Comparison of ENCODE assay signal across 1 cellular context in the genomic region with DNA sequence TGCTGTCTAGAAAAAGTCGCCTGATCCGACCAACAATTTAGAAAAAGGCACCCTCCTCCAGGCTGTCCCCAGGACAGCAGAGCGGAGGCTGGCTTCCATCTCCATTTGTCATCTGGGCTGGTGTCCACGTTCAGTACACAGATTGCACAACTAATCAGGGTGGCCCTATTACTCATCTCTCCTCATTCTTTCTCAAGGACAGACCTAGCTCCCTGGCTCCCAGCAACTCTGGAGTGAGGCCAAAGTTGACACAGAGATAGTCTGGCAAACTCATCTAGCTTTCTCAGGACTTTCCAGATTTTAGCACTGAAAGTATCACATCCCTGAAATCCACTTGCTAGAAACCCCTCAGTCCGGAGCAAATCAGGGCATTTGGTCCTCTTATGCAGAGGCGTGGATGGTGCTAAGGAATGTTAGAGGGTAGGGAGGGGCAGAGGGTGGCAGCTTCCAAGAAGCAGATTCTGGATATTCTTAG.
A peak's percentile ranks its signal among the peaks of the same experiment; 100 is the strongest.
TF ChIP-seq lines count a peak whose summit lies in the region.

No MANE protein-coding gene starts in this region.

TF ChIP-seq in HepG2, 621 proteins besides CTCF, POLR2A, EP300 and RAD21 (continued from another document and continues in another):
- TF ChIP-seq, protein P1, sequence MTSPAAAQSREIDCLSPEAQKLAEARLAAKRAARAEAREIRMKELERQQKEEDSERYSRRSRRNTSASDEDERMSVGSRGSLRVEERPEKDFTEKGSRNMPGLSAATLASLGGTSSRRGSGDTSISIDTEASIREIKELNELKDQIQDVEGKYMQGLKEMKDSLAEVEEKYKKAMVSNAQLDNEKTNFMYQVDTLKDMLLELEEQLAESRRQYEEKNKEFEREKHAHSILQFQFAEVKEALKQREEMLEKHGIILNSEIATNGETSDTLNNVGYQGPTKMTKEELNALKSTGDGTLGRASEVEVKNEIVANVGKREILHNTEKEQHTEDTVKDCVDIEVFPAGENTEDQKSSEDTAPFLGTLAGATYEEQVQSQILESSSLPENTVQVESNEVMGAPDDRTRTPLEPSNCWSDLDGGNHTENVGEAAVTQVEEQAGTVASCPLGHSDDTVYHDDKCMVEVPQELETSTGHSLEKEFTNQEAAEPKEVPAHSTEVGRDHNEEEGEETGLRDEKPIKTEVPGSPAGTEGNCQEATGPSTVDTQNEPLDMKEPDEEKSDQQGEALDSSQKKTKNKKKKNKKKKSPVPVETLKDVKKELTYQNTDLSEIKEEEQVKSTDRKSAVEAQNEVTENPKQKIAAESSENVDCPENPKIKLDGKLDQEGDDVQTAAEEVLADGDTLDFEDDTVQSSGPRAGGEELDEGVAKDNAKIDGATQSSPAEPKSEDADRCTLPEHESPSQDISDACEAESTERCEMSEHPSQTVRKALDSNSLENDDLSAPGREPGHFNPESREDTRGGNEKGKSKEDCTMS (CRISPR knock-in tag; conservative IDR thresholded peaks at IDR 0.05): no peak
- peak; percentile 47; the same call in 1 of the 2 replicates for TF ChIP-seq SOX5 (CRISPR knock-in tag; IDR thresholded peaks at IDR 0.05; ENCODE audit: borderline replicate concordance)
- TF ChIP-seq, protein P2, sequence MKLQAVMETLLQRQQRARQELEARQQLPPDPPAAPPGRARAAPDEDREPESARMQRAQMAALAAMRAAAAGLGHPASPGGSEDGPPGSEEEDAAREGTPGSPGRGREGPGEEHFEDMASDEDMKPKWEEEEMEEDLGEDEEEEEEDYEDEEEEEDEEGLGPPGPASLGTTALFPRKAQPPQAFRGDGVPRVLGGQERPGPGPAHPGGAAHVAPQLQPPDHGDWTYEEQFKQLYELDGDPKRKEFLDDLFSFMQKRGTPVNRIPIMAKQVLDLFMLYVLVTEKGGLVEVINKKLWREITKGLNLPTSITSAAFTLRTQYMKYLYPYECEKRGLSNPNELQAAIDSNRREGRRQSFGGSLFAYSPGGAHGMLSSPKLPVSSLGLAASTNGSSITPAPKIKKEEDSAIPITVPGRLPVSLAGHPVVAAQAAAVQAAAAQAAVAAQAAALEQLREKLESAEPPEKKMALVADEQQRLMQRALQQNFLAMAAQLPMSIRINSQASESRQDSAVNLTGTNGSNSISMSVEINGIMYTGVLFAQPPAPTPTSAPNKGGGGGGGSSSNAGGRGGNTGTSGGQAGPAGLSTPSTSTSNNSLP (IDR thresholded peaks at IDR 0.05; ENCODE audit: low read depth, low read length): peak; percentile 61
- no peak for TF ChIP-seq ZNF138 (CRISPR knock-in tag; IDR thresholded peaks at IDR 0.05; ENCODE audit: low read depth)
- TF ChIP-seq, protein P3, sequence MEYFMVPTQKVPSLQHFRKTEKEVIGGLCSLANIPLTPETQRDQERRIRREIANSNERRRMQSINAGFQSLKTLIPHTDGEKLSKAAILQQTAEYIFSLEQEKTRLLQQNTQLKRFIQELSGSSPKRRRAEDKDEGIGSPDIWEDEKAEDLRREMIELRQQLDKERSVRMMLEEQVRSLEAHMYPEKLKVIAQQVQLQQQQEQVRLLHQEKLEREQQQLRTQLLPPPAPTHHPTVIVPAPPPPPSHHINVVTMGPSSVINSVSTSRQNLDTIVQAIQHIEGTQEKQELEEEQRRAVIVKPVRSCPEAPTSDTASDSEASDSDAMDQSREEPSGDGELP (IDR thresholded peaks at IDR 0.05; ENCODE audit: borderline replicate concordance, low read depth): peak; percentile 33; the same call in 1 of the 2 replicates
- TF ChIP-seq MIXL1 (CRISPR knock-in tag; IDR thresholded peaks at IDR 0.05): peak; percentile 70; the same call in 1 of the 2 replicates
- TF ChIP-seq ZNF614 (CRISPR knock-in tag; IDR thresholded peaks at IDR 0.05; ENCODE audit: borderline replicate concordance): no peak
- TF ChIP-seq ZNF790 (CRISPR knock-in tag; IDR thresholded peaks at IDR 0.05; ENCODE audit: borderline replicate concordance): no peak
- TF ChIP-seq ZNF331 (CRISPR knock-in tag; IDR thresholded peaks at IDR 0.05): peak; percentile 15; the same call in 1 of the 2 replicates
- peak; percentile 85 for TF ChIP-seq ZNF317 (CRISPR knock-in tag; IDR thresholded peaks at IDR 0.05)
- no peak for TF ChIP-seq TAF15 (IDR thresholded peaks at IDR 0.05; ENCODE audit: low read depth, low read length, poor library complexity, severe bottlenecking)
- TF ChIP-seq CBX5 (CRISPR knock-in tag; IDR thresholded peaks at IDR 0.05; ENCODE audit: borderline replicate concordance): 0 out of 2 replicates have a peak, but pooled peaks have one; percentile 59
- peak; percentile 59; the same call in 1 of the 2 replicates for TF ChIP-seq HMG20A (CRISPR knock-in tag; IDR thresholded peaks at IDR 0.05; ENCODE audit: borderline replicate concordance)
- TF ChIP-seq, protein P4, sequence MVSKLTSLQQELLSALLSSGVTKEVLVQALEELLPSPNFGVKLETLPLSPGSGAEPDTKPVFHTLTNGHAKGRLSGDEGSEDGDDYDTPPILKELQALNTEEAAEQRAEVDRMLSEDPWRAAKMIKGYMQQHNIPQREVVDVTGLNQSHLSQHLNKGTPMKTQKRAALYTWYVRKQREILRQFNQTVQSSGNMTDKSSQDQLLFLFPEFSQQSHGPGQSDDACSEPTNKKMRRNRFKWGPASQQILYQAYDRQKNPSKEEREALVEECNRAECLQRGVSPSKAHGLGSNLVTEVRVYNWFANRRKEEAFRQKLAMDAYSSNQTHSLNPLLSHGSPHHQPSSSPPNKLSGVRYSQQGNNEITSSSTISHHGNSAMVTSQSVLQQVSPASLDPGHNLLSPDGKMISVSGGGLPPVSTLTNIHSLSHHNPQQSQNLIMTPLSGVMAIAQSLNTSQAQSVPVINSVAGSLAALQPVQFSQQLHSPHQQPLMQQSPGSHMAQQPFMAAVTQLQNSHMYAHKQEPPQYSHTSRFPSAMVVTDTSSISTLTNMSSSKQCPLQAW (CRISPR knock-in tag; IDR thresholded peaks at IDR 0.05): peak; percentile 68; the same call in 1 of the 2 replicates
- peak; percentile 94 for TF ChIP-seq CEBPG (CRISPR knock-in tag; IDR thresholded peaks at IDR 0.05)
- TF ChIP-seq ZBTB21 (CRISPR knock-in tag; IDR thresholded peaks at IDR 0.05): no peak
- TF ChIP-seq ZNF256 (CRISPR knock-in tag; conservative IDR thresholded peaks at IDR 0.05): no peak
- no peak for TF ChIP-seq EEA1 (CRISPR knock-in tag; IDR thresholded peaks at IDR 0.05; ENCODE audit: borderline replicate concordance)
- TF ChIP-seq FOXA3 (CRISPR knock-in tag; IDR thresholded peaks at IDR 0.05): peak; percentile 84
- no peak for TF ChIP-seq DR1 (CRISPR knock-in tag; IDR thresholded peaks at IDR 0.05)
- TF ChIP-seq FOXA1 (IDR thresholded peaks at IDR 0.05): no peak
- peak; percentile 84 for TF ChIP-seq FOXA1 (CRISPR knock-in tag; IDR thresholded peaks at IDR 0.05)
- peak; percentile 57; the same call in 1 of the 2 replicates for TF ChIP-seq MIER3 (CRISPR knock-in tag; IDR thresholded peaks at IDR 0.05; ENCODE audit: borderline replicate concordance)
- 0 out of 2 replicates have a peak, but pooled peaks have one; percentile 12 for TF ChIP-seq PPARG (CRISPR knock-in tag; conservative IDR thresholded peaks at IDR 0.05)
- TF ChIP-seq, protein P5, sequence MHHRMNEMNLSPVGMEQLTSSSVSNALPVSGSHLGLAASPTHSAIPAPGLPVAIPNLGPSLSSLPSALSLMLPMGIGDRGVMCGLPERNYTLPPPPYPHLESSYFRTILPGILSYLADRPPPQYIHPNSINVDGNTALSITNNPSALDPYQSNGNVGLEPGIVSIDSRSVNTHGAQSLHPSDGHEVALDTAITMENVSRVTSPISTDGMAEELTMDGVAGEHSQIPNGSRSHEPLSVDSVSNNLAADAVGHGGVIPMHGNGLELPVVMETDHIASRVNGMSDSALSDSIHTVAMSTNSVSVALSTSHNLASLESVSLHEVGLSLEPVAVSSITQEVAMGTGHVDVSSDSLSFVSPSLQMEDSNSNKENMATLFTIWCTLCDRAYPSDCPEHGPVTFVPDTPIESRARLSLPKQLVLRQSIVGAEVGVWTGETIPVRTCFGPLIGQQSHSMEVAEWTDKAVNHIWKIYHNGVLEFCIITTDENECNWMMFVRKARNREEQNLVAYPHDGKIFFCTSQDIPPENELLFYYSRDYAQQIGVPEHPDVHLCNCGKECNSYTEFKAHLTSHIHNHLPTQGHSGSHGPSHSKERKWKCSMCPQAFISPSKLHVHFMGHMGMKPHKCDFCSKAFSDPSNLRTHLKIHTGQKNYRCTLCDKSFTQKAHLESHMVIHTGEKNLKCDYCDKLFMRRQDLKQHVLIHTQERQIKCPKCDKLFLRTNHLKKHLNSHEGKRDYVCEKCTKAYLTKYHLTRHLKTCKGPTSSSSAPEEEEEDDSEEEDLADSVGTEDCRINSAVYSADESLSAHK (CRISPR knock-in tag; IDR thresholded peaks at IDR 0.05; ENCODE audit: borderline replicate concordance): no peak
- peak; percentile 96 for TF ChIP-seq FOSL2 (CRISPR knock-in tag; IDR thresholded peaks at IDR 0.05)
- TF ChIP-seq, protein P6, sequence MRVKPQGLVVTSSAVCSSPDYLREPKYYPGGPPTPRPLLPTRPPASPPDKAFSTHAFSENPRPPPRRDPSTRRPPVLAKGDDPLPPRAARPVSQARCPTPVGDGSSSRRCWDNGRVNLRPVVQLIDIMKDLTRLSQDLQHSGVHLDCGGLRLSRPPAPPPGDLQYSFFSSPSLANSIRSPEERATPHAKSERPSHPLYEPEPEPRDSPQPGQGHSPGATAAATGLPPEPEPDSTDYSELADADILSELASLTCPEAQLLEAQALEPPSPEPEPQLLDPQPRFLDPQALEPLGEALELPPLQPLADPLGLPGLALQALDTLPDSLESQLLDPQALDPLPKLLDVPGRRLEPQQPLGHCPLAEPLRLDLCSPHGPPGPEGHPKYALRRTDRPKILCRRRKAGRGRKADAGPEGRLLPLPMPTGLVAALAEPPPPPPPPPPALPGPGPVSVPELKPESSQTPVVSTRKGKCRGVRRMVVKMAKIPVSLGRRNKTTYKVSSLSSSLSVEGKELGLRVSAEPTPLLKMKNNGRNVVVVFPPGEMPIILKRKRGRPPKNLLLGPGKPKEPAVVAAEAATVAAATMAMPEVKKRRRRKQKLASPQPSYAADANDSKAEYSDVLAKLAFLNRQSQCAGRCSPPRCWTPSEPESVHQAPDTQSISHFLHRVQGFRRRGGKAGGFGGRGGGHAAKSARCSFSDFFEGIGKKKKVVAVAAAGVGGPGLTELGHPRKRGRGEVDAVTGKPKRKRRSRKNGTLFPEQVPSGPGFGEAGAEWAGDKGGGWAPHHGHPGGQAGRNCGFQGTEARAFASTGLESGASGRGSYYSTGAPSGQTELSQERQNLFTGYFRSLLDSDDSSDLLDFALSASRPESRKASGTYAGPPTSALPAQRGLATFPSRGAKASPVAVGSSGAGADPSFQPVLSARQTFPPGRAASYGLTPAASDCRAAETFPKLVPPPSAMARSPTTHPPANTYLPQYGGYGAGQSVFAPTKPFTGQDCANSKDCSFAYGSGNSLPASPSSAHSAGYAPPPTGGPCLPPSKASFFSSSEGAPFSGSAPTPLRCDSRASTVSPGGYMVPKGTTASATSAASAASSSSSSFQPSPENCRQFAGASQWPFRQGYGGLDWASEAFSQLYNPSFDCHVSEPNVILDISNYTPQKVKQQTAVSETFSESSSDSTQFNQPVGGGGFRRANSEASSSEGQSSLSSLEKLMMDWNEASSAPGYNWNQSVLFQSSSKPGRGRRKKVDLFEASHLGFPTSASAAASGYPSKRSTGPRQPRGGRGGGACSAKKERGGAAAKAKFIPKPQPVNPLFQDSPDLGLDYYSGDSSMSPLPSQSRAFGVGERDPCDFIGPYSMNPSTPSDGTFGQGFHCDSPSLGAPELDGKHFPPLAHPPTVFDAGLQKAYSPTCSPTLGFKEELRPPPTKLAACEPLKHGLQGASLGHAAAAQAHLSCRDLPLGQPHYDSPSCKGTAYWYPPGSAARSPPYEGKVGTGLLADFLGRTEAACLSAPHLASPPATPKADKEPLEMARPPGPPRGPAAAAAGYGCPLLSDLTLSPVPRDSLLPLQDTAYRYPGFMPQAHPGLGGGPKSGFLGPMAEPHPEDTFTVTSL (CRISPR knock-in tag; IDR thresholded peaks at IDR 0.05; ENCODE audit: borderline replicate concordance): peak; percentile 56; the same call in 1 of the 2 replicates
- TF ChIP-seq ZSCAN9 (CRISPR knock-in tag; IDR thresholded peaks at IDR 0.05; ENCODE audit: borderline replicate concordance): 0 out of 2 replicates have a peak, but pooled peaks have one; percentile 48
- TF ChIP-seq, protein P7, sequence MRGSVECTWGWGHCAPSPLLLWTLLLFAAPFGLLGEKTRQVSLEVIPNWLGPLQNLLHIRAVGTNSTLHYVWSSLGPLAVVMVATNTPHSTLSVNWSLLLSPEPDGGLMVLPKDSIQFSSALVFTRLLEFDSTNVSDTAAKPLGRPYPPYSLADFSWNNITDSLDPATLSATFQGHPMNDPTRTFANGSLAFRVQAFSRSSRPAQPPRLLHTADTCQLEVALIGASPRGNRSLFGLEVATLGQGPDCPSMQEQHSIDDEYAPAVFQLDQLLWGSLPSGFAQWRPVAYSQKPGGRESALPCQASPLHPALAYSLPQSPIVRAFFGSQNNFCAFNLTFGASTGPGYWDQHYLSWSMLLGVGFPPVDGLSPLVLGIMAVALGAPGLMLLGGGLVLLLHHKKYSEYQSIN (CRISPR knock-in tag; IDR thresholded peaks at IDR 0.05; ENCODE audit: borderline replicate concordance): no peak
- TF ChIP-seq KLF16 (CRISPR knock-in tag; IDR thresholded peaks at IDR 0.05): peak in 1 of 2 experiments; percentile 32; a peak in 1 of 4 replicates
- no peak for TF ChIP-seq ZSCAN31 (CRISPR knock-in tag; IDR thresholded peaks at IDR 0.05; ENCODE audit: low read depth)
- TF ChIP-seq, protein P8, sequence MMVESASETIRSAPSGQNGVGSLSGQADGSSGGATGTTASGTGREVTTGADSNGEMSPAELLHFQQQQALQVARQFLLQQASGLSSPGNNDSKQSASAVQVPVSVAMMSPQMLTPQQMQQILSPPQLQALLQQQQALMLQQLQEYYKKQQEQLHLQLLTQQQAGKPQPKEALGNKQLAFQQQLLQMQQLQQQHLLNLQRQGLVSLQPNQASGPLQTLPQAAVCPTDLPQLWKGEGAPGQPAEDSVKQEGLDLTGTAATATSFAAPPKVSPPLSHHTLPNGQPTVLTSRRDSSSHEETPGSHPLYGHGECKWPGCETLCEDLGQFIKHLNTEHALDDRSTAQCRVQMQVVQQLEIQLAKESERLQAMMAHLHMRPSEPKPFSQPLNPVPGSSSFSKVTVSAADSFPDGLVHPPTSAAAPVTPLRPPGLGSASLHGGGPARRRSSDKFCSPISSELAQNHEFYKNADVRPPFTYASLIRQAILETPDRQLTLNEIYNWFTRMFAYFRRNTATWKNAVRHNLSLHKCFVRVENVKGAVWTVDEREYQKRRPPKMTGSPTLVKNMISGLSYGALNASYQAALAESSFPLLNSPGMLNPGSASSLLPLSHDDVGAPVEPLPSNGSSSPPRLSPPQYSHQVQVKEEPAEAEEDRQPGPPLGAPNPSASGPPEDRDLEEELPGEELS (CRISPR knock-in tag; IDR thresholded peaks at IDR 0.05): peak; percentile 38; the same call in 1 of the 2 replicates
